ENCODE assay signal across 9 cellular contexts in genomic region chr9:135745686-135746324, GRCh38. TPM values are rescaled to one million over a fixed set of nuclear protein-coding genes. Genes with fewer than 3 reads are reported as not detected.
"Had no signal": no experiment of that assay in that cellular context is flagged by ENCODE, and none has a peak within 500 bp of the region (broad histone marks: within the 10 kb centered on the region; RNA-seq: fewer than 3 reads in every experiment).

No MANE protein-coding gene starts in this region.

- H3K4me3 ChIP-seq: GM23338 had no signal

- DNase-seq: H9, HCEC 1CT, KBM-7 had no signal

- H3K27ac ChIP-seq: HL-60 had no signal

- ATAC-seq: GM23338, HepG2 had no signal

RNA-seq across cellular contexts. Expression of gene KCNT1, which starts 43.8 kb away (rescaled TPM):
- total RNA-seq: HepG2, HT1080 had no signal
- polyA plus RNA-seq: HepG2, IgD-negative memory B cell had no signal

RNA-seq across cellular contexts. Expression of gene SOHLH1, which starts 46.5 kb away (rescaled TPM):
- total RNA-seq: H1, H9, HT1080 had no signal
- polyA plus RNA-seq: GM23338, IgD-negative memory B cell had no signal
